In genomic region chr5:54520940-54521339, GRCh38 we compare ENCODE assay signal across 8 cellular contexts. TPM values are rescaled to one million over a fixed set of nuclear protein-coding genes. Genes with fewer than 3 reads are reported as not detected.
DNase-seq lines count a peak whose midpoint lies in the region; ATAC-seq and TF ChIP-seq lines count a peak whose summit lies in the region.

No MANE protein-coding gene starts in this region.

- no peaks in the 10 kb centered on the region for H3K27me3 ChIP-seq in heart right ventricle
- no peaks in the 10 kb centered on the region for H3K27me3 ChIP-seq in mucosa of stomach (ENCODE audit: control insufficient read depth, insufficient read depth, low read length)
- H3K27me3 ChIP-seq in vagina, result no peaks in the 10 kb centered on the region

- H3K4me3 ChIP-seq in heart right ventricle (peak overlapping the region; percentile 35 to 100 (median 98)), mucosa of stomach (ENCODE audit: low read length) (no peak overlapping the region), vagina (peak overlapping the region; percentile 78 to 93)

- H3K9ac ChIP-seq in mucosa of stomach (ENCODE audit: low read length), result peak overlapping the region; percentile 61

- peak overlapping the region; percentile 94 for H3K4me3 Mint-ChIP-seq in chondrocyte (ENCODE audit: unreplicated experiment)

- intact Hi-C loops in heart right ventricle (cut with DNase I), result loop anchor here in 4 of 10 donors (2.0 to 10.0 kb wide), 4 partner anchors 126 to 196 kb away; no protein-coding TSS in a partner anchor
- intact Hi-C loops in left cardiac atrium (cut with DNase I), result loop anchor here in 1 of 2 donors (5.0 kb wide), 1 partner anchor 126 kb away; no protein-coding TSS in a partner anchor
- intact Hi-C loops in vagina (cut with DNase I), result loop anchor here (2.0 to 10.0 kb wide), 2 partner anchors 114 to 324 kb away; no protein-coding TSS in a partner anchor

- no peaks in the 10 kb centered on the region for H3K9me3 ChIP-seq in heart right ventricle
- no peaks in the 10 kb centered on the region for H3K9me3 ChIP-seq in mucosa of stomach (ENCODE audit: control insufficient read depth, low read length)
- no peaks in the 10 kb centered on the region for H3K9me3 ChIP-seq in vagina

- no peak for DNase-seq in heart right ventricle
- no peak for DNase-seq in left cardiac atrium
- no peak for DNase-seq in chondrocyte (ENCODE audit: low spot score)
- DNase-seq in vagina (ENCODE audit: extremely low spot score in 2 of 2), result no peak
- no peak for DNase-seq in DMS79 (lab: John Stamatoyannopoulos, UW)
- no peak for DNase-seq in NCI-H446 treated with DMSO at 0.1 percent for 48 hours (lab: John Stamatoyannopoulos, UW)

- no peaks in the 10 kb centered on the region for H3K27me3 Mint-ChIP-seq in chondrocyte (ENCODE audit: low read depth)

- peaks cover 0 to 8% (median 0%) of the 10 kb centered on the region in 9 donors for H3K36me3 ChIP-seq in heart right ventricle
- no peaks in the 10 kb centered on the region for H3K36me3 ChIP-seq in mucosa of stomach (ENCODE audit: control insufficient read depth, insufficient read depth, low read length)
- peaks cover 0 to 9% of the 10 kb centered on the region in 2 donors for H3K36me3 ChIP-seq in vagina

- H3K36me3 Mint-ChIP-seq in chondrocyte (ENCODE audit: low read depth), result peaks cover 8% of the 10 kb centered on the region

- TF ChIP-seq CTCF in heart right ventricle (IDR thresholded peaks at IDR 0.05) (no peak), chondrocyte (IDR thresholded peaks at IDR 0.05) (no peak), vagina (IDR thresholded peaks at IDR 0.05) (no peak)

- peak overlapping the region; percentile 97 for H3K27ac Mint-ChIP-seq in chondrocyte (ENCODE audit: unreplicated experiment)

- 37 to 41% methylated on average over 2 of the region's 2 CpGs for WGBS in heart right ventricle, 2 donors

- no peak for TF ChIP-seq POLR2A in vagina (IDR thresholded peaks at IDR 0.05)

- ATAC-seq in heart right ventricle, result no peak
- ATAC-seq in left cardiac atrium, result no peak
- ATAC-seq in HG03045 (IDR thresholded peaks at IDR 0.05; ENCODE audit: unreplicated experiment), result no peak

- H3K27ac ChIP-seq in heart right ventricle (peak overlapping the region; percentile 26 to 99 (median 97)), vagina (peak overlapping the region; percentile 96)

- H3K4me1 Mint-ChIP-seq in chondrocyte (ENCODE audit: low read depth), result peaks cover 35% of the 10 kb centered on the region

- H3K4me1 ChIP-seq in heart right ventricle (peaks cover 18 to 80% (median 71%) of the 10 kb centered on the region in 9 donors), mucosa of stomach (ENCODE audit: control insufficient read depth, insufficient read depth, low read length) (peaks cover 38% of the 10 kb centered on the region), vagina (peaks cover 61% of the 10 kb centered on the region)

- no peaks in the 10 kb centered on the region for H3K9me3 Mint-ChIP-seq in chondrocyte (ENCODE audit: low read depth)

RNA-seq across cellular contexts. Expression of gene SNX18, which starts 3.4 kb away (rescaled TPM):
- 10 to 100 TPM; 15.3 to 31.0 (median 22.1) TPM for total RNA-seq in heart right ventricle
- 1 to 10 TPM; 4.1 to 9.3 TPM for polyA plus RNA-seq in heart right ventricle
- 10 to 100 TPM; 15.1 to 15.4 TPM for total RNA-seq in left cardiac atrium
- 50.4 to 74.2 TPM (median 73.2 TPM) in 3 replicates for total RNA-seq in chondrocyte
- 63.1 TPM for total RNA-seq in vagina
